34 cellular contexts compared by ENCODE assay signal in the genomic region with DNA sequence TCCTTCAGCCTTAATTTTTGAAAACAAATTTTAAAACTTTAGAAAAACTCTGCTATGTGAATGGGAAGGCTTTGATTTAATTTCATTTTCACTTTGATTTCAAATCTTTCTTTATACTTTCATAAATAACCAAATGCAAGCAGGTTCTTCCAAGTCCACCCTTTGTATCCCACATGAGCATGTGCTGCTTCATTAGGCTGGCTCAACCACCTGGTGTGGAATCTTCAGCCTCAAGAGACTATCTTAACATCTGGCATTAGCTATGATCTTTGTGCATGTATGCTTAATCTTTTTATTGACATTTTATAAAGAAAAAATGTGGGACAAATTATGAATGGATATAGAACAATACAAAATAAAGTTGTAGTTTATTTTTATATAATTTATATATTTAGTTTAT.
"Had no signal": no experiment of that assay in that cellular context is flagged by ENCODE, and none has a peak within 500 bp of the region (broad histone marks: within the 10 kb centered on the region; RNA-seq: fewer than 3 reads in every experiment).

No MANE protein-coding gene starts in this region.

- H3K27ac Mint-ChIP-seq: activated CD4-positive, alpha-beta memory T cell treated with anti-CD3 and anti-CD28 coated beads, Interleukin-2, amount 10 ng/mL, durations not matched to agents 7 days and 5 days; activated CD4-positive, alpha-beta T cell treated with anti-CD3 and anti-CD28 coated beads, Interleukin-2, amount 10 ng/mL, durations not matched to agents 7 days and 5 days; activated naive CD4-positive, alpha-beta T cell treated with anti-CD3 and anti-CD28 coated beads, Interleukin-2, amount 50 U/mL, for 24 hours; activated naive CD8-positive, alpha-beta T cell treated with anti-CD3 and anti-CD28 coated beads, Interleukin-2, amount 50 U/mL, for 24 hours; activated T-helper 17 cell treated with anti-CD3 and anti-CD28 coated beads, Interleukin-2, amount 50 U/mL, for 72 hours; nephron progenitor cell; stimulated activated effector memory CD8-positive, alpha-beta T cell treated with anti-CD3 and anti-CD28 coated beads, Interleukin-12 subunit alpha, Interleukin-12 subunit beta, amount 100 ng/mL, for 72 hours; stimulated activated naive CD8-positive, alpha-beta T cell treated with anti-CD3 and anti-CD28 coated beads, Interleukin-15, Interleukin-2, amounts not matched to agents 100 ng/mL and 50 ng/mL, for 24 hours; WTC11 had no signal

- H3K36me3 ChIP-seq: gastrocnemius medialis, neutrophil, ovary, prostate gland, thoracic aorta had no signal

- DNase-seq: activated CD4-positive, alpha-beta memory T cell treated with anti-CD3 and anti-CD28 coated beads, Interleukin-2, amount 10 ng/mL, durations not matched to agents 7 days and 5 days; activated CD4-positive, alpha-beta T cell treated with anti-CD3 and anti-CD28 coated beads for 1 hour; activated CD4-positive, alpha-beta T cell treated with anti-CD3 and anti-CD28 coated beads, Interleukin-2, amount 10 ng/mL, durations not matched to agents 7 days and 5 days; activated gamma-delta T cell treated with Interleukin-2 at 50 U/mL for 16 hours; activated naive CD8-positive, alpha-beta T cell treated with anti-CD3 and anti-CD28 coated beads, Interleukin-2, amount 50 U/mL, for 24 hours; activated T-cell treated with anti-CD3 and anti-CD28 coated beads, Interleukin-2, amount 50 U/mL, for 4 hours; cerebellar nuclear complex; dorsolateral prefrontal cortex; effector memory CD4-positive, alpha-beta T cell; gastrocnemius medialis; islet precursor cell; left cardiac atrium; left ventricle myocardium superior; nephron progenitor cell; ovary; retina; stimulated activated CD4-positive, alpha-beta T cell treated with anti-CD3 and anti-CD28 coated beads, Interleukin-12 subunit alpha, Interleukin-12 subunit beta, amount 100 ng/mL, for 4 hours; stimulated activated CD4-positive, alpha-beta T cell treated with anti-CD3 and anti-CD28 coated beads, Interleukin-4, amount 100 ng/mL, for 24 hours; T-helper 2 cell; trophoblast cell had no signal

- H3K4me1 ChIP-seq: gastrocnemius medialis, prostate gland had no signal

- H3K27ac ChIP-seq: coronary artery, dorsolateral prefrontal cortex, gastrocnemius medialis, hepatocyte, neutrophil, ovary, prostate gland, skin epidermis, thoracic aorta had no signal

- H3K9me3 Mint-ChIP-seq: activated CD4-positive, alpha-beta memory T cell treated with anti-CD3 and anti-CD28 coated beads, Interleukin-2, amount 10 ng/mL, durations not matched to agents 7 days and 5 days; activated CD4-positive, alpha-beta T cell treated with anti-CD3 and anti-CD28 coated beads, Interleukin-2, amount 10 ng/mL, durations not matched to agents 7 days and 5 days; activated naive CD4-positive, alpha-beta T cell treated with anti-CD3 and anti-CD28 coated beads, Interleukin-2, amount 50 U/mL, for 24 hours; activated T-helper 17 cell treated with anti-CD3 and anti-CD28 coated beads, Interleukin-2, amount 50 U/mL, for 72 hours; stimulated activated effector memory CD8-positive, alpha-beta T cell treated with anti-CD3 and anti-CD28 coated beads, Interleukin-12 subunit alpha, Interleukin-12 subunit beta, amount 100 ng/mL, for 72 hours had no signal

- H3K27me3 ChIP-seq: dorsolateral prefrontal cortex, gastrocnemius medialis, hepatocyte, neutrophil, ovary had no signal

- H3K36me3 Mint-ChIP-seq: stimulated activated effector memory CD8-positive, alpha-beta T cell treated with anti-CD3 and anti-CD28 coated beads, Interleukin-12 subunit alpha, Interleukin-12 subunit beta, amount 100 ng/mL, for 72 hours; WTC11 had no signal

- FAIRE-seq: bronchial epithelial cell, urothelium cell line had no signal

- H3K4me1 Mint-ChIP-seq: activated CD4-positive, alpha-beta memory T cell treated with anti-CD3 and anti-CD28 coated beads, Interleukin-2, amount 10 ng/mL, durations not matched to agents 7 days and 5 days; activated CD4-positive, alpha-beta T cell treated with anti-CD3 and anti-CD28 coated beads, Interleukin-2, amount 10 ng/mL, durations not matched to agents 7 days and 5 days; activated naive CD4-positive, alpha-beta T cell treated with anti-CD3 and anti-CD28 coated beads, Interleukin-2, amount 50 U/mL, for 24 hours; activated naive CD8-positive, alpha-beta T cell treated with anti-CD3 and anti-CD28 coated beads, Interleukin-2, amount 50 U/mL, for 24 hours; activated T-helper 17 cell treated with anti-CD3 and anti-CD28 coated beads, Interleukin-2, amount 50 U/mL, for 72 hours; stimulated activated effector memory CD8-positive, alpha-beta T cell treated with anti-CD3 and anti-CD28 coated beads, Interleukin-12 subunit alpha, Interleukin-12 subunit beta, amount 100 ng/mL, for 72 hours had no signal

- H3K4me3 Mint-ChIP-seq: activated CD4-positive, alpha-beta memory T cell treated with anti-CD3 and anti-CD28 coated beads, Interleukin-2, amount 10 ng/mL, durations not matched to agents 7 days and 5 days; activated CD4-positive, alpha-beta T cell treated with anti-CD3 and anti-CD28 coated beads, Interleukin-2, amount 10 ng/mL, durations not matched to agents 7 days and 5 days; activated naive CD4-positive, alpha-beta T cell treated with anti-CD3 and anti-CD28 coated beads, Interleukin-2, amount 50 U/mL, for 24 hours; activated naive CD8-positive, alpha-beta T cell treated with anti-CD3 and anti-CD28 coated beads, Interleukin-2, amount 50 U/mL, for 24 hours; activated T-cell treated with anti-CD3 and anti-CD28 coated beads, Interleukin-2, amount 50 U/mL, for 4 hours; activated T-helper 17 cell treated with anti-CD3 and anti-CD28 coated beads, Interleukin-2, amount 50 U/mL, for 72 hours; nephron progenitor cell; stimulated activated effector memory CD8-positive, alpha-beta T cell treated with anti-CD3 and anti-CD28 coated beads, Interleukin-12 subunit alpha, Interleukin-12 subunit beta, amount 100 ng/mL, for 72 hours; stimulated activated naive CD8-positive, alpha-beta T cell treated with anti-CD3 and anti-CD28 coated beads, Interleukin-15, Interleukin-2, amounts not matched to agents 100 ng/mL and 50 ng/mL, for 24 hours; WTC11 had no signal

- H3K27me3 Mint-ChIP-seq: activated CD4-positive, alpha-beta memory T cell treated with anti-CD3 and anti-CD28 coated beads, Interleukin-2, amount 10 ng/mL, durations not matched to agents 7 days and 5 days; activated CD4-positive, alpha-beta T cell treated with anti-CD3 and anti-CD28 coated beads, Interleukin-2, amount 10 ng/mL, durations not matched to agents 7 days and 5 days; activated naive CD4-positive, alpha-beta T cell treated with anti-CD3 and anti-CD28 coated beads, Interleukin-2, amount 50 U/mL, for 24 hours; activated naive CD8-positive, alpha-beta T cell treated with anti-CD3 and anti-CD28 coated beads, Interleukin-2, amount 50 U/mL, for 24 hours; activated T-helper 17 cell treated with anti-CD3 and anti-CD28 coated beads, Interleukin-2, amount 50 U/mL, for 72 hours; stimulated activated naive CD8-positive, alpha-beta T cell treated with anti-CD3 and anti-CD28 coated beads, Interleukin-15, Interleukin-2, amounts not matched to agents 100 ng/mL and 50 ng/mL, for 24 hours had no signal

- ATAC-seq: activated naive CD8-positive, alpha-beta T cell treated with anti-CD3 and anti-CD28 coated beads, Interleukin-2, amount 50 U/mL, for 24 hours; activated T-cell treated with anti-CD3 and anti-CD28 coated beads, Interleukin-2, amount 50 U/mL, for 4 hours; activated T-helper 17 cell treated with anti-CD3 and anti-CD28 coated beads, Interleukin-2, amount 50 U/mL, for 72 hours; gastrocnemius medialis; left ventricle myocardium superior; sciatic nerve; stimulated activated effector memory CD8-positive, alpha-beta T cell treated with anti-CD3 and anti-CD28 coated beads, Interleukin-12 subunit alpha, Interleukin-12 subunit beta, amount 100 ng/mL, for 72 hours; WTC11 had no signal

- H3K9me3 ChIP-seq: gastrocnemius medialis, neutrophil, ovary, prostate gland, thoracic aorta had no signal

- H3K4me3 ChIP-seq: coronary artery, dorsolateral prefrontal cortex, gastrocnemius medialis, hepatocyte, ovary, prostate gland, skin epidermis, thoracic aorta had no signal
